ENCODE assay signal across 14 cellular contexts in genomic region chr3:182567666-182568065, GRCh38.
DNase-seq lines count a peak whose midpoint lies in the region; ATAC-seq, FAIRE-seq and TF ChIP-seq lines count a peak whose summit lies in the region.
"Had no signal": no experiment of that assay in that cellular context is flagged by ENCODE, and none has a peak within 500 bp of the region (broad histone marks: within the 10 kb centered on the region; RNA-seq: fewer than 3 reads in every experiment).

No MANE protein-coding gene starts in this region.

- H3K36me3 ChIP-seq in mammary epithelial cell (ENCODE audit: insufficient read depth, low read length), result no peaks in the 10 kb centered on the region
- H3K36me3 ChIP-seq in breast epithelium, result no peaks in the 10 kb centered on the region
- H3K36me3 ChIP-seq in GM12878 (ENCODE audit: control insufficient read depth in 2 of 2, insufficient read depth in 2 of 2, low read length in 1 of 2), result no peaks in the 10 kb centered on the region
- no peaks in the 10 kb centered on the region for H3K36me3 ChIP-seq in WERI-Rb-1

- H2AFZ ChIP-seq in mammary epithelial cell (ENCODE audit: low read depth, low read length) (no peak overlapping the region), GM12878 (ENCODE audit: control insufficient read depth, low read depth, low read length) (no peak overlapping the region)

- in situ Hi-C loops in mammary epithelial cell (cut with MboI; ENCODE audit: low sequenced_read_pairs in 2 of 2) (no loop called here), GM12878 (cut with MboI) (no loop called here)

- CTCF ChIA-PET in mammary epithelial cell (lab: Charles Lee; ENCODE audit: low non-redundant PET), result no interaction called here
- CTCF ChIA-PET in GM12878 (lab: Yijun Ruan, JAX), result no interaction called here

- intact Hi-C loops in mammary epithelial cell (cut with micrococcal nuclease), result no loop called here
- intact Hi-C loops in breast epithelium (cut with DNase I; ENCODE audit: low total_unique reads), result no loop called here
- intact Hi-C loops in GM12878 (cut with micrococcal nuclease; ENCODE audit: unreplicated experiment), result no loop called here

- BruUV-seq in mammary epithelial cell (replicated peaks; lab: Mats Ljungman, UMichigan) (no TSS peak), GM12878 (replicated peaks; lab: Mats Ljungman, UMichigan) (no TSS peak)

- H3K27me3 ChIP-seq in mammary epithelial cell (ENCODE audit: insufficient read depth, low read length) (no peaks in the 10 kb centered on the region), breast epithelium (no peaks in the 10 kb centered on the region), GM12878 (replicated peaks in 1 of 2; ENCODE audit: control insufficient read depth in 2 of 2, insufficient read depth in 2 of 2, low read length in 1 of 2) (0 out of 4 replicates have a peak, but pooled peaks cover 0 to 2% of the 10 kb centered on the region in 2 experiments), WERI-Rb-1 (ENCODE audit: insufficient read depth, low read depth, severe bottlenecking) (peaks cover 79% of the 10 kb centered on the region)

- RAD21 ChIA-PET in GM12878 (lab: Charles Lee; ENCODE audit: unreplicated experiment), result no interaction called here

- TF ChIP-seq RAD21 in GM12878 (IDR thresholded peaks at IDR 0.05; ENCODE audit: insufficient read depth, low read depth, low read length), result peak; percentile 23; the same call in 1 of the 2 replicates

- H3K9me3 ChIP-seq in mammary epithelial cell (replicated peaks; ENCODE audit: insufficient read depth, low read length), result no peaks in the 10 kb centered on the region
- H3K9me3 ChIP-seq in breast epithelium, result peaks cover 0 to 2% of the 10 kb centered on the region in 2 donors
- H3K9me3 ChIP-seq in GM12878 (replicated peaks; ENCODE audit: control insufficient read depth, insufficient read depth, low read length), result no peaks in the 10 kb centered on the region; the same call in 2 of the 3 replicates
- no peaks in the 10 kb centered on the region for H3K9me3 ChIP-seq in WERI-Rb-1 (ENCODE audit: severe bottlenecking)

- H4K20me1 ChIP-seq in mammary epithelial cell (ENCODE audit: insufficient read depth, low read length) (no peaks in the 10 kb centered on the region), GM12878 (ENCODE audit: control insufficient read depth, insufficient read depth) (no peaks in the 10 kb centered on the region)

- WGBS in mammary epithelial cell (ENCODE audit: low coverage, missing lambda C conversion rate), result 13% methylated on average over 1 of the region's 1 CpG
- WGBS in GM12878 (ENCODE audit: insufficient coverage, insufficient replicate concordance, low lambda C conversion rate, missing lambda C conversion rate), result 97% methylated on average over 1 of the region's 1 CpG

- no peak for TF ChIP-seq EP300 in GM12878 (IDR thresholded peaks at IDR 0.05; ENCODE audit: borderline replicate concordance in 1 of 2, control insufficient read depth in 1 of 2, low read depth in 2 of 2, low read length in 2 of 2)

- TF ChIP-seq POLR2A in breast epithelium (IDR thresholded peaks at IDR 0.05) (no peak), GM12878 (IDR thresholded peaks at IDR 0.05; ENCODE audit: low read depth, low read length) (no peak)

- H3K27ac ChIP-seq in mammary epithelial cell (ENCODE audit: insufficient read depth, low read depth, low read length) (no peak overlapping the region), breast epithelium (no peak overlapping the region), GM12878 (ENCODE audit: control insufficient read depth, insufficient read depth) (no peak overlapping the region), WERI-Rb-1 (no peak overlapping the region)
- H3K27ac ChIP-seq: coronary artery had no signal

- H3K9ac ChIP-seq in mammary epithelial cell (ENCODE audit: insufficient read depth, low read length), result no peak overlapping the region
- H3K9ac ChIP-seq in GM12878 (ENCODE audit: control insufficient read depth, insufficient read depth, low read length), result no peak overlapping the region

- H3K4me2 ChIP-seq in mammary epithelial cell (ENCODE audit: insufficient read depth, low read depth, low read length) (no peak overlapping the region), GM12878 (ENCODE audit: control insufficient read depth, insufficient read depth) (no peak overlapping the region)

- POLR2A ChIA-PET in GM12878 (lab: Charles Lee), result no interaction called here

- ATAC-seq in GM12878, result no peak
- no peak for ATAC-seq in GM21825 (IDR thresholded peaks at IDR 0.05; ENCODE audit: unreplicated experiment)
- ATAC-seq: PC-3 had no signal

- TF ChIP-seq CTCF in mammary epithelial cell (conservative IDR thresholded peaks at IDR 0.05 in 1 of 2, IDR thresholded peaks at IDR 0.05 in 1 of 2; ENCODE audit: extremely low read depth in 1 of 2, insufficient read depth in 1 of 2, low read depth in 1 of 2, low read length in 2 of 2), result no peak
- TF ChIP-seq CTCF in breast epithelium (IDR thresholded peaks at IDR 0.05), result no peak
- peak in 1 of 3 experiments; percentile 18; a peak in 1 of 6 replicates for TF ChIP-seq CTCF in GM12878 (IDR thresholded peaks at IDR 0.05 in 2 of 3, conservative IDR thresholded peaks at IDR 0.05 in 1 of 3; ENCODE audit: control insufficient read depth in 2 of 3, extremely low read depth in 1 of 3, insufficient read depth in 1 of 3, low read depth in 3 of 3, low read length in 3 of 3)
- no peak for TF ChIP-seq CTCF in WERI-Rb-1 (IDR thresholded peaks at IDR 0.05; ENCODE audit: low read depth, low read length)

- H3K4me1 ChIP-seq in mammary epithelial cell (ENCODE audit: insufficient read depth, low read length) (no peaks in the 10 kb centered on the region), breast epithelium (no peaks in the 10 kb centered on the region), GM12878 (ENCODE audit: control insufficient read depth, insufficient read depth, low read length) (no peaks in the 10 kb centered on the region)

- no peaks in the 10 kb centered on the region for H3K79me2 ChIP-seq in mammary epithelial cell (ENCODE audit: insufficient read depth, low read length)
- no peaks in the 10 kb centered on the region for H3K79me2 ChIP-seq in GM12878 (ENCODE audit: control insufficient read depth, insufficient read depth, low read length)

- FAIRE-seq in GM12878 (lab: Jason Lieb, UNC), result no peak

- SMC1A ChIA-PET in GM12878 (lab: Charles Lee; ENCODE audit: uncharacterized antibody, unreplicated experiment), result no interaction called here

- DNase-seq in mammary epithelial cell, result peak; percentile 17
- no peak for DNase-seq in breast epithelium (ENCODE audit: low spot score in 2 of 2)
- DNase-seq in GM12878 (ENCODE audit: low read depth, low spot score), result no peak
- peak; percentile 77 for DNase-seq in medulla oblongata (ENCODE audit: extremely low spot score)
- no peak for DNase-seq in WERI-Rb-1
- DNase-seq in stimulated activated CD4-positive, alpha-beta T cell treated with anti-CD3 and anti-CD28 coated beads, Interleukin-2, amount 100 ng/mL, for 24 hours, result no peak
- DNase-seq in NAMALWA (ENCODE audit: low spot score), result no peak
- DNase-seq: activated naive CD4-positive, alpha-beta T cell; HCEC 1CT; NCI-H1436 treated with DMSO at 0.1 percent for 48 hours; PC-3; T-helper 1 cell had no signal

- dilution Hi-C loops in mammary epithelial cell (cut with HindIII; ENCODE audit: low sequenced_read_pairs), result no loop called here

- H3K4me3 ChIP-seq in mammary epithelial cell (replicated peaks in 1 of 3; ENCODE audit: insufficient read depth in 1 of 3, low read depth in 2 of 3, low read length in 3 of 3) (no peak overlapping the region), breast epithelium (no peak overlapping the region), GM12878 (no peak overlapping the region), WERI-Rb-1 (ENCODE audit: low read depth, low read length) (no peak overlapping the region)
- H3K4me3 ChIP-seq: coronary artery had no signal

TF ChIP-seq in GM12878, 131 proteins besides CTCF, POLR2A, EP300 and RAD21 (continues in another document):
- no peak for TF ChIP-seq RELA (IDR thresholded peaks at IDR 0.05; ENCODE audit: borderline replicate concordance, partially characterized antibody)
- no peak for TF ChIP-seq SKIL (IDR thresholded peaks at IDR 0.05; ENCODE audit: low read depth, poor library complexity, severe bottlenecking)
- no peak for TF ChIP-seq ZNF24 (IDR thresholded peaks at IDR 0.05)

Comparison
In these comparisons a context has a peak if more than half of its experiments do, and no peak if none do; other contexts are left out.
1. DNase-seq: peak in mammary epithelial cell (single experiment) and medulla oblongata (single experiment); none in breast epithelium (0 of 2), GM12878 (single experiment), WERI-Rb-1 (single experiment), stimulated activated CD4-positive, alpha-beta T cell treated with anti-CD3 and anti-CD28 coated beads, Interleukin-2, amount 100 ng/mL, for 24 hours (0 of 2) and NAMALWA (single experiment).